Comparison of ENCODE assay signal across 1 cellular context in genomic region chr12:13436182-13436581, GRCh38.
TF ChIP-seq lines count a peak whose summit lies in the region.

No MANE protein-coding gene starts in this region.

TF ChIP-seq in HEK293, 187 proteins besides CTCF, POLR2A, EP300 and RAD21 (continued from another document):
- TF ChIP-seq ZNF639 (tag by site-specific recombination; IDR thresholded peaks at IDR 0.05) (no peak), ZNF610 (tag by site-specific recombination; IDR thresholded peaks at IDR 0.05; ENCODE audit: borderline replicate concordance) (no peak)
- TF ChIP-seq, protein P1, sequence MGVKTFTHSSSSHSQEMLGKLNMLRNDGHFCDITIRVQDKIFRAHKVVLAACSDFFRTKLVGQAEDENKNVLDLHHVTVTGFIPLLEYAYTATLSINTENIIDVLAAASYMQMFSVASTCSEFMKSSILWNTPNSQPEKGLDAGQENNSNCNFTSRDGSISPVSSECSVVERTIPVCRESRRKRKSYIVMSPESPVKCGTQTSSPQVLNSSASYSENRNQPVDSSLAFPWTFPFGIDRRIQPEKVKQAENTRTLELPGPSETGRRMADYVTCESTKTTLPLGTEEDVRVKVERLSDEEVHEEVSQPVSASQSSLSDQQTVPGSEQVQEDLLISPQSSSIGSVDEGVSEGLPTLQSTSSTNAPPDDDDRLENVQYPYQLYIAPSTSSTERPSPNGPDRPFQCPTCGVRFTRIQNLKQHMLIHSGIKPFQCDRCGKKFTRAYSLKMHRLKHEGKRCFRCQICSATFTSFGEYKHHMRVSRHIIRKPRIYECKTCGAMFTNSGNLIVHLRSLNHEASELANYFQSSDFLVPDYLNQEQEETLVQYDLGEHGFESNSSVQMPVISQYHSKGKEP (tag by site-specific recombination; IDR thresholded peaks at IDR 0.05), result 0 out of 2 replicates have a peak, but pooled peaks have one; percentile 24
